Comparison of ENCODE assay signal across 38 cellular contexts in genomic region chr14:75857199-75857598, GRCh38.
"Had no signal": no experiment of that assay in that cellular context is flagged by ENCODE, and none has a peak within 500 bp of the region (broad histone marks: within the 10 kb centered on the region; RNA-seq: fewer than 3 reads in every experiment).

No MANE protein-coding gene starts in this region.

- H3K9me3 ChIP-seq: adrenal gland, ascending aorta, body of pancreas, breast epithelium had no signal

- H3K36me3 ChIP-seq: adrenal gland, ascending aorta, brain microvascular endothelial cell, breast epithelium, cardiac muscle cell had no signal

- H3K27me3 ChIP-seq: adrenal gland, ascending aorta, body of pancreas, brain microvascular endothelial cell, breast epithelium, cardiac muscle cell had no signal

- H3K27me3 Mint-ChIP-seq: activated naive CD4-positive, alpha-beta T cell treated with anti-CD3 and anti-CD28 coated beads, Interleukin-2, amount 10 ng/mL, durations not matched to agents 7 days and 5 days; activated naive CD4-positive, alpha-beta T cell treated with anti-CD3 and anti-CD28 coated beads, Interleukin-2, amount 50 U/mL, for 24 hours; activated naive CD8-positive, alpha-beta T cell; activated naive CD8-positive, alpha-beta T cell treated with anti-CD3 and anti-CD28 coated beads for 36 hours; activated naive CD8-positive, alpha-beta T cell treated with anti-CD3 and anti-CD28 coated beads, Interleukin-2, amount 10 ng/mL, durations not matched to agents 7 days and 5 days; activated naive CD8-positive, alpha-beta T cell treated with anti-CD3 and anti-CD28 coated beads, Interleukin-2, amount 50 U/mL, for 24 hours; activated T-helper 17 cell treated with anti-CD3 and anti-CD28 coated beads, Interleukin-2, amount 50 U/mL, for 72 hours; brain; central memory CD8-positive, alpha-beta T cell had no signal

- H3K4me1 ChIP-seq: breast epithelium had no signal

- H3K27ac Mint-ChIP-seq: activated naive CD4-positive, alpha-beta T cell treated with anti-CD3 and anti-CD28 coated beads for 36 hours; activated naive CD4-positive, alpha-beta T cell treated with anti-CD3 and anti-CD28 coated beads, Interleukin-2, amount 10 ng/mL, durations not matched to agents 7 days and 5 days; activated naive CD4-positive, alpha-beta T cell treated with anti-CD3 and anti-CD28 coated beads, Interleukin-2, amount 50 U/mL, for 24 hours; activated naive CD8-positive, alpha-beta T cell; activated naive CD8-positive, alpha-beta T cell treated with anti-CD3 and anti-CD28 coated beads for 36 hours; activated naive CD8-positive, alpha-beta T cell treated with anti-CD3 and anti-CD28 coated beads, Interleukin-2, amount 10 ng/mL, durations not matched to agents 7 days and 5 days; activated naive CD8-positive, alpha-beta T cell treated with anti-CD3 and anti-CD28 coated beads, Interleukin-2, amount 50 U/mL, for 24 hours; activated T-cell treated with anti-CD3 and anti-CD28 coated beads, Interleukin-2, amount 50 U/mL, for 72 hours; activated T-helper 1 cell treated with anti-CD3 and anti-CD28 coated beads, Interleukin-12 subunit alpha, Interleukin-12 subunit beta, Interleukin-2, Interleukin-4 antibody, amounts not matched to agents 30 ng/mL and 10 ng/mL and 1 ng/mL, durations not matched to agents 14 hours and 24 hours and 36 hours; activated T-helper 17 cell treated with anti-CD3 and anti-CD28 coated beads, Interleukin-2, amount 50 U/mL, for 72 hours; activated T-helper 2 cell treated with anti-CD3 and anti-CD28 coated beads, Interferon-gamma antibody, Interleukin-2, Interleukin-4, amounts not matched to agents 10 μg/mL and 5 μg/mL and 100 μg/mL, durations not matched to agents 14 hours and 24 hours and 36 hours; brain had no signal

- ATAC-seq: activated naive CD4-positive, alpha-beta T cell treated with anti-CD3 and anti-CD28 coated beads, Interleukin-2, amount 50 U/mL, for 72 hours; activated naive CD8-positive, alpha-beta T cell treated with anti-CD3 and anti-CD28 coated beads, Interleukin-2, amount 50 U/mL, for 24 hours; activated T-cell treated with anti-CD3 and anti-CD28 coated beads, Interleukin-2, amount 50 U/mL, for 4 hours; activated T-cell treated with anti-CD3 and anti-CD28 coated beads, Interleukin-2, amount 50 U/mL, for 72 hours; activated T-helper 17 cell treated with anti-CD3 and anti-CD28 coated beads, Interleukin-2, amount 50 U/mL, for 72 hours; body of pancreas had no signal

- H3K9me3 Mint-ChIP-seq: activated naive CD4-positive, alpha-beta T cell treated with anti-CD3 and anti-CD28 coated beads for 36 hours; activated naive CD4-positive, alpha-beta T cell treated with anti-CD3 and anti-CD28 coated beads, Interleukin-2, amount 10 ng/mL, durations not matched to agents 7 days and 5 days; activated naive CD4-positive, alpha-beta T cell treated with anti-CD3 and anti-CD28 coated beads, Interleukin-2, amount 50 U/mL, for 24 hours; activated naive CD4-positive, alpha-beta T cell treated with anti-CD3 and anti-CD28 coated beads, Interleukin-2, amount 50 U/mL, for 72 hours; activated naive CD8-positive, alpha-beta T cell treated with anti-CD3 and anti-CD28 coated beads for 36 hours; activated naive CD8-positive, alpha-beta T cell treated with anti-CD3 and anti-CD28 coated beads, Interleukin-2, amount 10 ng/mL, durations not matched to agents 7 days and 5 days; activated naive CD8-positive, alpha-beta T cell treated with anti-CD3 and anti-CD28 coated beads, Interleukin-2, amount 50 U/mL, for 24 hours; activated T-cell treated with anti-CD3 and anti-CD28 coated beads, Interleukin-2, amount 50 U/mL, for 4 hours; activated T-cell treated with anti-CD3 and anti-CD28 coated beads, Interleukin-2, amount 50 U/mL, for 72 hours; activated T-helper 1 cell treated with anti-CD3 and anti-CD28 coated beads, Interleukin-12 subunit alpha, Interleukin-12 subunit beta, Interleukin-2, Interleukin-4 antibody, amounts not matched to agents 30 ng/mL and 10 ng/mL and 1 ng/mL, durations not matched to agents 14 hours and 24 hours and 36 hours; activated T-helper 17 cell treated with anti-CD3 and anti-CD28 coated beads, Interleukin-2, amount 50 U/mL, for 72 hours; activated T-helper 2 cell treated with anti-CD3 and anti-CD28 coated beads, Interferon-gamma antibody, Interleukin-2, Interleukin-4, amounts not matched to agents 10 μg/mL and 5 μg/mL and 100 μg/mL, durations not matched to agents 14 hours and 24 hours and 36 hours; brain; central memory CD8-positive, alpha-beta T cell had no signal

- H3K4me3 ChIP-seq: adrenal gland, ascending aorta, body of pancreas, breast epithelium, cardiac muscle cell had no signal

- H3K4me3 Mint-ChIP-seq: activated naive CD4-positive, alpha-beta T cell treated with anti-CD3 and anti-CD28 coated beads for 36 hours; activated naive CD4-positive, alpha-beta T cell treated with anti-CD3 and anti-CD28 coated beads, Interleukin-2, amount 10 ng/mL, durations not matched to agents 7 days and 5 days; activated naive CD4-positive, alpha-beta T cell treated with anti-CD3 and anti-CD28 coated beads, Interleukin-2, amount 50 U/mL, for 24 hours; activated naive CD8-positive, alpha-beta T cell; activated naive CD8-positive, alpha-beta T cell treated with anti-CD3 and anti-CD28 coated beads for 36 hours; activated naive CD8-positive, alpha-beta T cell treated with anti-CD3 and anti-CD28 coated beads, Interleukin-2, amount 10 ng/mL, durations not matched to agents 7 days and 5 days; activated naive CD8-positive, alpha-beta T cell treated with anti-CD3 and anti-CD28 coated beads, Interleukin-2, amount 50 U/mL, for 24 hours; activated T-cell treated with anti-CD3 and anti-CD28 coated beads, Interleukin-2, amount 50 U/mL, for 4 hours; activated T-cell treated with anti-CD3 and anti-CD28 coated beads, Interleukin-2, amount 50 U/mL, for 72 hours; activated T-helper 1 cell treated with anti-CD3 and anti-CD28 coated beads, Interleukin-12 subunit alpha, Interleukin-12 subunit beta, Interleukin-2, Interleukin-4 antibody, amounts not matched to agents 30 ng/mL and 10 ng/mL and 1 ng/mL, durations not matched to agents 14 hours and 24 hours and 36 hours; activated T-helper 17 cell treated with anti-CD3 and anti-CD28 coated beads, Interleukin-2, amount 50 U/mL, for 72 hours; brain; central memory CD8-positive, alpha-beta T cell had no signal

- H3K36me3 Mint-ChIP-seq: activated naive CD4-positive, alpha-beta T cell treated with anti-CD3 and anti-CD28 coated beads, Interleukin-2, amount 50 U/mL, for 72 hours had no signal

- H3K4me1 Mint-ChIP-seq: activated naive CD4-positive, alpha-beta T cell treated with anti-CD3 and anti-CD28 coated beads, Interleukin-2, amount 50 U/mL, for 24 hours; central memory CD8-positive, alpha-beta T cell had no signal

- H3K27ac ChIP-seq: adrenal gland, ascending aorta, body of pancreas, brain microvascular endothelial cell, breast epithelium, cardiac muscle cell had no signal

- DNase-seq: activated effector memory CD4-positive, alpha-beta T cell treated with anti-CD3 and anti-CD28 coated beads, Interleukin-2, amount 50 U/mL, for 16 hours; activated effector memory CD4-positive, alpha-beta T cell treated with Interleukin-2 at 50 U/mL for 16 hours; activated gamma-delta T cell; activated gamma-delta T cell treated with Interleukin-2 at 50 U/mL for 16 hours; activated naive CD4-positive, alpha-beta T cell; activated naive CD4-positive, alpha-beta T cell treated with anti-CD3 and anti-CD28 coated beads for 36 hours; activated naive CD4-positive, alpha-beta T cell treated with anti-CD3 and anti-CD28 coated beads, Interleukin-2, amount 10 ng/mL, durations not matched to agents 7 days and 5 days; activated naive CD4-positive, alpha-beta T cell treated with anti-CD3 and anti-CD28 coated beads, Interleukin-2, amount 50 U/mL, for 16 hours; activated naive CD4-positive, alpha-beta T cell treated with Interleukin-2 at 50 U/mL for 16 hours; activated naive CD8-positive, alpha-beta T cell treated with anti-CD3 and anti-CD28 coated beads for 36 hours; activated naive CD8-positive, alpha-beta T cell treated with anti-CD3 and anti-CD28 coated beads, Interleukin-2, amount 10 ng/mL, durations not matched to agents 7 days and 5 days; activated naive CD8-positive, alpha-beta T cell treated with anti-CD3 and anti-CD28 coated beads, Interleukin-2, amount 50 U/mL, for 24 hours; activated T-cell treated with anti-CD3 and anti-CD28 coated beads, Interleukin-2, amount 50 U/mL, for 4 hours; activated T-cell treated with anti-CD3 and anti-CD28 coated beads, Interleukin-2, amount 50 U/mL, for 48 hours; activated T-cell treated with anti-CD3 and anti-CD28 coated beads, Interleukin-2, amount 50 U/mL, for 72 hours; adrenal gland; amniotic stem cell; amygdala; anterior cingulate cortex; aorta; body of pancreas; brain microvascular endothelial cell; caudate nucleus; central memory CD4-positive, alpha-beta T cell; cerebellar nuclear complex had no signal

- FAIRE-seq: astrocyte, bronchial epithelial cell had no signal
